1 cellular context compared by ENCODE assay signal in the genomic region with DNA sequence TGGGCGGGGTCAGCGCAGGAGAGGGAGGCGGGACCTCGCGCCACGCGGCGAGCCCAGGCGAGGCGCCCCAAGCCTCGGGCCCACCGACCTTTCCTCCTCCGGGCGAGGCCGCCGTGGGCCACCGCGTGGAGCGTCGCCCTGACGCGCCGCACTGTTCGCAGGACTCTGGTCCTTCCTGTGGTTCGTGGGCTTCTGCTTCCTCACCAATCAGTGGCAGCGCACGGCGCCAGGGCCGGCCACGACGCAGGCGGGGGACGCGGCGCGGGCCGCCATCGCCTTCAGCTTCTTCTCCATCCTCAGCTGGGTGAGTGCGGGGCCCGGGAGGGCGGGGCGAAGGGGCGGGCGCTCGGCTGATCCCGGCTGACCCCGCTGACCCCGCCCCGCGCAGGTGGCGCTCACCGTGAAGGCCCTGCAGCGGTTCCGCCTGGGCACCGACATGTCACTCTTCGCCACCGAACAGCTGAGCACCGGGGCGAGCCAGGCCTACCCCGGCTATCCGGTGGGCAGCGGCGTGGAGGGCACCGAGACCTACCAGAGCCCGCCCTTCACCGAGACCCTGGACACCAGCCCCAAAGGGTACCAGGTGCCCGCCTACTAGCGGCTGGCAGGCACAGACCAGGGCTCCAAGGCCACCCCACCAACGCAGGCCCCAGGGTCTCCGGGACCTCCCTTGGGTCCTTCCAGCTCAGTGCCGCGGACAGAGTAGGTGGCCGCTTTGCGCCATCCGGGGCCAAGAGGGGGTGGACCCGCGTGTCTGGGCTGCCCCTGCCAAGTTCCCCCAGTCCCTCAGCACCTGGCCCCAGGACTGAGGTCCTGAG.
TF ChIP-seq lines count a peak whose summit lies in the region.

No MANE protein-coding gene starts in this region.

TF ChIP-seq in SK-N-SH treated with all-trans-retinoic acid at 6 μM for 48 hours, 23 proteins besides CTCF, POLR2A, EP300 and RAD21 (continued from another document):
- TF ChIP-seq, protein P1, sequence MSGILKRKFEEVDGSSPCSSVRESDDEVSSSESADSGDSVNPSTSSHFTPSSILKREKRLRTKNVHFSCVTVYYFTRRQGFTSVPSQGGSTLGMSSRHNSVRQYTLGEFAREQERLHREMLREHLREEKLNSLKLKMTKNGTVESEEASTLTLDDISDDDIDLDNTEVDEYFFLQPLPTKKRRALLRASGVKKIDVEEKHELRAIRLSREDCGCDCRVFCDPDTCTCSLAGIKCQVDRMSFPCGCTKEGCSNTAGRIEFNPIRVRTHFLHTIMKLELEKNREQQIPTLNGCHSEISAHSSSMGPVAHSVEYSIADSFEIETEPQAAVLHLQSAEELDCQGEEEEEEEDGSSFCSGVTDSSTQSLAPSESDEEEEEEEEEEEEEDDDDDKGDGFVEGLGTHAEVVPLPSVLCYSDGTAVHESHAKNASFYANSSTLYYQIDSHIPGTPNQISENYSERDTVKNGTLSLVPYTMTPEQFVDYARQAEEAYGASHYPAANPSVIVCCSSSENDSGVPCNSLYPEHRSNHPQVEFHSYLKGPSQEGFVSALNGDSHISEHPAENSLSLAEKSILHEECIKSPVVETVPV (CRISPR knock-in tag; IDR thresholded peaks at IDR 0.05), result no peak
